2 cellular contexts compared by ENCODE assay signal in genomic region chr3:37941608-37942540, GRCh38.
TF ChIP-seq lines count a peak whose summit lies in the region.

No MANE protein-coding gene starts in this region.

TF ChIP-seq in IMR-90, 13 proteins besides CTCF, POLR2A, EP300 and RAD21:
- TF ChIP-seq MAFK (IDR thresholded peaks at IDR 0.05; ENCODE audit: low read depth, low read length) = no peak
- no peak for TF ChIP-seq BHLHE40 (IDR thresholded peaks at IDR 0.05; ENCODE audit: low read depth, low read length)
- no peak for TF ChIP-seq SMC3 (IDR thresholded peaks at IDR 0.05; ENCODE audit: low read depth, low read length)
- TF ChIP-seq RFX5 (IDR thresholded peaks at IDR 0.05; ENCODE audit: low read depth, low read length) = no peak
- TF ChIP-seq, protein P1, sequence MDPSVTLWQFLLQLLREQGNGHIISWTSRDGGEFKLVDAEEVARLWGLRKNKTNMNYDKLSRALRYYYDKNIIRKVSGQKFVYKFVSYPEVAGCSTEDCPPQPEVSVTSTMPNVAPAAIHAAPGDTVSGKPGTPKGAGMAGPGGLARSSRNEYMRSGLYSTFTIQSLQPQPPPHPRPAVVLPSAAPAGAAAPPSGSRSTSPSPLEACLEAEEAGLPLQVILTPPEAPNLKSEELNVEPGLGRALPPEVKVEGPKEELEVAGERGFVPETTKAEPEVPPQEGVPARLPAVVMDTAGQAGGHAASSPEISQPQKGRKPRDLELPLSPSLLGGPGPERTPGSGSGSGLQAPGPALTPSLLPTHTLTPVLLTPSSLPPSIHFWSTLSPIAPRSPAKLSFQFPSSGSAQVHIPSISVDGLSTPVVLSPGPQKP (IDR thresholded peaks at IDR 0.05; ENCODE audit: borderline replicate concordance, low read depth, low read length) = no peak
- TF ChIP-seq NFE2L2 (IDR thresholded peaks at IDR 0.05; ENCODE audit: low read depth, low read length) = no peak
- TF ChIP-seq CEBPB (IDR thresholded peaks at IDR 0.05; ENCODE audit: low read depth, low read length) = no peak
- no peak for TF ChIP-seq RCOR1 (IDR thresholded peaks at IDR 0.05; ENCODE audit: insufficient replicate concordance, low read length)
- no peak for TF ChIP-seq FOS (IDR thresholded peaks at IDR 0.05; ENCODE audit: low read depth, low read length)
- no peak for TF ChIP-seq CHD1 (IDR thresholded peaks at IDR 0.05; ENCODE audit: low read depth, low read length)
- no peak for TF ChIP-seq USF2 (IDR thresholded peaks at IDR 0.05; ENCODE audit: low read depth, low read length)
- no peak for TF ChIP-seq MXI1 (IDR thresholded peaks at IDR 0.05; ENCODE audit: borderline replicate concordance, low read depth, low read length)
- TF ChIP-seq MAZ (IDR thresholded peaks at IDR 0.05; ENCODE audit: borderline replicate concordance, low read depth, low read length) = no peak

TF ChIP-seq in K562, 482 proteins besides CTCF, POLR2A, EP300 and RAD21:
- TF ChIP-seq, protein P2, sequence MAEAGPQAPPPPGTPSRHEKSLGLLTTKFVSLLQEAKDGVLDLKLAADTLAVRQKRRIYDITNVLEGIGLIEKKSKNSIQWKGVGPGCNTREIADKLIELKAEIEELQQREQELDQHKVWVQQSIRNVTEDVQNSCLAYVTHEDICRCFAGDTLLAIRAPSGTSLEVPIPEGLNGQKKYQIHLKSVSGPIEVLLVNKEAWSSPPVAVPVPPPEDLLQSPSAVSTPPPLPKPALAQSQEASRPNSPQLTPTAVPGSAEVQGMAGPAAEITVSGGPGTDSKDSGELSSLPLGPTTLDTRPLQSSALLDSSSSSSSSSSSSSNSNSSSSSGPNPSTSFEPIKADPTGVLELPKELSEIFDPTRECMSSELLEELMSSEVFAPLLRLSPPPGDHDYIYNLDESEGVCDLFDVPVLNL (CRISPR knock-in tag; IDR thresholded peaks at IDR 0.05; ENCODE audit: low read depth) = no peak
- peak; percentile 64; the same call in 1 of the 2 replicates for TF ChIP-seq ZNF263 (CRISPR knock-in tag; IDR thresholded peaks at IDR 0.05; ENCODE audit: borderline replicate concordance)
